ENCODE assay signal across 20 cellular contexts in the genomic region with DNA sequence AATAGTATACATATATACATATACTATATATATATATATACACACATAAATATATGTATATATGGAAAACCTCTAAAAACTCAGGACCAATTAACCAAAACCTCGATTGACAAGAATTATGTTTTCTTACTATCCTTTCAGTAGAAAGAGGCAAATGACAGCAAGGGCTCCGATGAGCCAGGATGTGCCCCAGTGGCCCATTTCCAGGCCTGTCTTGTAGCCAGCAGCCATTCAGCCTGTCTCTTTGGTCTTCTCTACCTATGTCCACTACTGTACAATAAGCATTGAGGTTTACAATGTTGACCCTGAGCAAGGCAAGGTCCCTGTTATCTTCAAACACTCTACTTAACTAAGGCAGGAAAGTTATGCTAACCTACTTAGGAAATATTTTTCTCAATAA. TPM values are rescaled to one million over a fixed set of nuclear protein-coding genes. Genes with fewer than 3 reads are reported as not detected.
DNase-seq lines count a peak whose midpoint lies in the region; ATAC-seq and TF ChIP-seq lines count a peak whose summit lies in the region.
"Had no signal": no experiment of that assay in that cellular context is flagged by ENCODE, and none has a peak within 500 bp of the region (broad histone marks: within the 10 kb centered on the region; RNA-seq: fewer than 3 reads in every experiment).

No MANE protein-coding gene starts in this region.

- H3K9me3 ChIP-seq in heart right ventricle: no peaks in the 10 kb centered on the region
- H3K9me3 ChIP-seq: BLaER1, Caco-2 had no signal

- H3K36me3 ChIP-seq in heart right ventricle: no peaks in the 10 kb centered on the region
- H3K36me3 ChIP-seq in brain microvascular endothelial cell (replicated peaks): no peaks in the 10 kb centered on the region
- H3K36me3 ChIP-seq: BLaER1 had no signal

- H3K27me3 ChIP-seq in heart right ventricle (peaks cover 0 to 31% (median 4%) of the 10 kb centered on the region in 7 donors), dorsolateral prefrontal cortex (no peaks in the 10 kb centered on the region), brain microvascular endothelial cell (replicated peaks) (no peaks in the 10 kb centered on the region)
- H3K27me3 ChIP-seq: BLaER1 had no signal

- H3K4me3 ChIP-seq in heart right ventricle: no peak overlapping the region
- H3K4me3 ChIP-seq in dorsolateral prefrontal cortex: peak overlapping the region in 20 of 59 donors; percentile 0 to 72 (median 22)
- no peak overlapping the region for H3K4me3 ChIP-seq in brain microvascular endothelial cell (ENCODE audit: low read depth, low read length)
- H3K4me3 ChIP-seq: BLaER1, GM23248 had no signal

- in situ Hi-C loops in brain microvascular endothelial cell (cut with HindIII; ENCODE audit: low pct_ligation_motif_present, low sequenced_read_pairs): no loop called here

- H3K4me1 ChIP-seq in heart right ventricle: peaks cover 0 to 8% (median 0%) of the 10 kb centered on the region in 9 donors
- H3K4me1 ChIP-seq: Caco-2 had no signal

- WGBS in heart right ventricle, 2 donors: 76 to 77% methylated on average over 2 of the region's 2 CpGs

- no peak for TF ChIP-seq CTCF in heart right ventricle (IDR thresholded peaks at IDR 0.05)
- TF ChIP-seq CTCF in dorsolateral prefrontal cortex (IDR thresholded peaks at IDR 0.05 in 54 of 56, conservative IDR thresholded peaks at IDR 0.05 in 2 of 56; ENCODE audit: low read depth in 1 of 56, partially characterized antibody in 56 of 56): no peak
- TF ChIP-seq CTCF in brain microvascular endothelial cell (IDR thresholded peaks at IDR 0.05; ENCODE audit: low read depth, low read length, missing control alignments): no peak

- intact Hi-C loops in cardiac septum (cut with DNase I) (no loop called here), heart right ventricle (cut with DNase I) (loop anchor here in 1 of 10 donors (2.0 kb wide), 1 partner anchor 26 kb away; no protein-coding TSS in a partner anchor), dorsolateral prefrontal cortex (cut with DNase I) (no loop called here)

- H3K27ac ChIP-seq in heart right ventricle: no peak overlapping the region
- peak overlapping the region in 46 of 59 donors; percentile 6 to 95 (median 79) for H3K27ac ChIP-seq in dorsolateral prefrontal cortex
- no peak overlapping the region for H3K27ac ChIP-seq in brain microvascular endothelial cell
- H3K27ac ChIP-seq: 22Rv1, BLaER1, C4-2B, GM23248 had no signal

- no peak for ATAC-seq in heart right ventricle
- no peak for ATAC-seq in GM18511 (IDR thresholded peaks at IDR 0.05; ENCODE audit: unreplicated experiment)
- no peak for ATAC-seq in HG03378 (IDR thresholded peaks at IDR 0.05; ENCODE audit: unreplicated experiment)
- ATAC-seq: CD8-positive, alpha-beta T cell had no signal

- DNase-seq in DMS53 (lab: John Stamatoyannopoulos, UW): peak; percentile 39
- no peak for DNase-seq in DMS53 treated with DMSO at 0.1 percent for 48 hours (lab: John Stamatoyannopoulos, UW; ENCODE audit: unreplicated experiment)
- DNase-seq in cardiac septum (ENCODE audit: low spot score): peak; percentile 36
- DNase-seq in heart right ventricle: no peak
- DNase-seq in dorsolateral prefrontal cortex: peak in 1 of 10 donors; percentile 56
- DNase-seq in brain microvascular endothelial cell: no peak
- DNase-seq: Caco-2; CD4-positive, CD25-positive, alpha-beta regulatory T cell; DMS153; DMS79 treated with DMSO at 0.1 percent for 48 hours; GM23248; H7; HCEC 1CT had no signal

RNA-seq across cellular contexts. Expression of gene KCNA2, which starts 9.8 kb away (rescaled TPM):
- total RNA-seq in cardiac septum (0.51 TPM), heart right ventricle (1 to 10 TPM in 3 of 10 donors, under 1 TPM in 7; 0.47 to 1.6 (median 0.80) TPM), dorsolateral prefrontal cortex (100 to 1,000 TPM in 119 of 120 experiments, 10 to 100 TPM in 1; 66.5 to 334 (median 205) TPM)
- polyA plus RNA-seq in heart right ventricle: under 1 TPM; 0.04 to 0.29 TPM
- total RNA-seq: GM23248 had no signal
- polyA plus RNA-seq: AG04450, GM23248 had no signal

Comparison
In these comparisons a context has a peak if more than half of its experiments do, and no peak if none do; other contexts are left out.
1. DNase-seq: peak in DMS53 (single experiment) and cardiac septum (single experiment); none in DMS53 treated with DMSO at 0.1 percent for 48 hours (single experiment), heart right ventricle (0 of 2) and brain microvascular endothelial cell (single experiment).
2. H3K27ac ChIP-seq: peak in dorsolateral prefrontal cortex (46 of 59); none in heart right ventricle (0 of 10) and brain microvascular endothelial cell (single experiment).
3. RNA of gene KCNA2, which starts 9.8 kb away (total RNA-seq): 66.5 to 334 TPM in dorsolateral prefrontal cortex; 0.47 to 1.6 TPM in heart right ventricle and 0.51 TPM in cardiac septum (single experiment); every median in the first group is over 10 times any median in the second.